In the genomic region with DNA sequence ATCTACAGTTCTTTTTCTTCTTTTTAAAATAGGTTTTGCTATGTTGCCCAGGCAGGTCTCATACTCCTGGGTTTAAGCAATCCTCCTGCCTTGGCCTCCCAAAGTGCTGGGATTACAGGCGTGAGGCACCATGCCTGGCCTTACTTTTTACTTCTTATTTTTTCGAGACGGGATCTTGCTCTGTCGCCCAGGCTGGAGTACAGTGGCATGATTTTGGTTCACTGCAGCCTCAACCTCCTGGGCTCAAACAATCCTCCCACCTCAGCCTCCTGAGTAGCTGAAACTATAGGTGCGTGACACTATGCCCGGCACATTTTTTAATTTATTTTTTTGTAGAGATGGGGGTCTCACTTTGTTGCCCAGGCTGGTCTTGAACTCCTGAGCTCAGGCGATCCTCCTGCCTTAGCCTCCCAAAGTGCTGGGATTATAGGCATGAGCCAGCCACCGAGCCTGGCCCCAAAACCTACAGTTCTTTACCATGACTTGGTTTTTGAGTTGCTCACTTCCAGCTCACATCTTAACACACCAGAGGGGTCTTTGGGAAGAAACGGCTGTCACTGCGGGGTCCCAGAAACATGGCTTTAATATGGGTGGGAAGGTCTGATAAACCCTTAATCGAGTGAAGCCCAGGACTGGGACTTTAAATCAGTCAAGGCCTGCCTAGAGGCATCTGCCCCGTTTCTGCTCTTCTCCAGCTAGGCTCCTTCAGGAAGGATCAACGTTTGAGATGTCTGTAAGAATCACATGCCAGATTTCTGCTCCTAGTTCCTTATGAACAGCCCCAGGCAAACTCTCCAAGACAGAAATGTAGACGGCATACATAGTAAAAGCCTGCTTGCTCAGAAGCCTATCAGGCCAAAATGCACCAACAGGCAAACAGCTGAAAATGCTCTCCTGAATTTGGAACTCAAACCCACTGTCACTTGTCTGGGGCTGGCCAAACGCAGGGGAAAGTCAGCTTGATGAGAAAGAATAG, we compare ENCODE assay signal across 24 cellular contexts.
A peak's percentile ranks its signal among the peaks of the same experiment; 100 is the strongest.
DNase-seq lines count a peak whose midpoint lies in the region; ATAC-seq and TF ChIP-seq lines count a peak whose summit lies in the region.
"Had no signal": no experiment of that assay in that cellular context is flagged by ENCODE, and none has a peak within 500 bp of the region (broad histone marks: within the 10 kb centered on the region; RNA-seq: fewer than 3 reads in every experiment).

No MANE protein-coding gene starts in this region.

- ATAC-seq in natural killer cell (no peak), GM21529 (IDR thresholded peaks at IDR 0.05; ENCODE audit: unreplicated experiment) (no peak)
- ATAC-seq in natural killer cell treated with Interleukin-12 subunit alpha and Interleukin-12 subunit beta and Interleukin-15 and Interleukin-18, amount 100 ng/mL, for 72 hours = no peak
- ATAC-seq in activated T-helper 17 cell treated with anti-CD3 and anti-CD28 coated beads, Interleukin-2, amount 50 U/mL, for 72 hours (replicated peaks) = no peak
- ATAC-seq in naive thymus-derived CD4-positive, alpha-beta T cell = no peak

- POLR2A ChIA-PET in naive thymus-derived CD4-positive, alpha-beta T cell (lab: Charles Lee) = interaction anchor here (0.6 to 26.4 kb wide), 5 partner anchors 12 to 105 kb away, joined by 3 to 664 read pairs (median 5); partner anchors contain the start of gene TOB1

- no peaks in the 10 kb centered on the region for H3K9me3 Mint-ChIP-seq in natural killer cell
- no peaks in the 10 kb centered on the region for H3K9me3 Mint-ChIP-seq in natural killer cell treated with Interleukin-12 subunit alpha and Interleukin-12 subunit beta and Interleukin-15 and Interleukin-18, amount 100 ng/mL, for 72 hours
- no peaks in the 10 kb centered on the region for H3K9me3 Mint-ChIP-seq in activated T-helper 17 cell treated with anti-CD3 and anti-CD28 coated beads, Interleukin-2, amount 50 U/mL, for 72 hours
- no peaks in the 10 kb centered on the region for H3K9me3 Mint-ChIP-seq in naive thymus-derived CD4-positive, alpha-beta T cell
- no peaks in the 10 kb centered on the region for H3K9me3 Mint-ChIP-seq in activated T-helper 1 cell treated with anti-CD3 and anti-CD28 coated beads, Interleukin-12 subunit alpha, Interleukin-12 subunit beta, Interleukin-2, Interleukin-4 antibody, amounts not matched to agents 30 ng/mL and 10 ng/mL and 1 ng/mL, durations not matched to agents 14 hours and 24 hours and 36 hours
- H3K9me3 Mint-ChIP-seq: activated naive CD4-positive, alpha-beta T cell treated with anti-CD3 and anti-CD28 coated beads, Interleukin-2, amount 10 ng/mL, durations not matched to agents 7 days and 5 days; memory B cell had no signal

- intact Hi-C loops in natural killer cell (cut with micrococcal nuclease) = loop anchor here (1.0 to 2.0 kb wide), 2 partner anchors 95 to 175 kb away; no protein-coding TSS in a partner anchor
- intact Hi-C loops in naive thymus-derived CD4-positive, alpha-beta T cell (cut with micrococcal nuclease) = loop anchor here (2.0 to 5.0 kb wide), 3 partner anchors 91 to 411 kb away; partner anchors contain the start of genes ABCC3 (in 1 of the 2), SPATA20 (in 1 of the 2) and TOB1 (in 1 of the 2)
- intact Hi-C loops in uterus (cut with DNase I; ENCODE audit: low total_unique reads) = no loop called here
- intact Hi-C loops in activated T-helper 1 cell treated with anti-CD3 and anti-CD28 coated beads, Interleukin-12 subunit alpha, Interleukin-12 subunit beta, Interleukin-2, Interleukin-4 antibody, amounts not matched to agents 30 ng/mL and 10 ng/mL and 1 ng/mL, durations not matched to agents 14 hours and 24 hours and 36 hours (cut with micrococcal nuclease) = loop anchor here (2.0 kb wide), 1 partner anchor 411 kb away; the partner anchor contains the start of gene SPATA20

- H3K36me3 ChIP-seq in naive thymus-derived CD4-positive, alpha-beta T cell (ENCODE audit: control insufficient read depth in 2 of 3, insufficient read depth in 3 of 3, low read length in 3 of 3) = no peaks in the 10 kb centered on the region
- H3K36me3 ChIP-seq in uterus = no peaks in the 10 kb centered on the region
- H3K36me3 ChIP-seq: breast epithelium, colonic mucosa, HAP-1, prostate gland, SJCRH30 had no signal

- peaks cover 0 to 5% of the 10 kb centered on the region in 2 donors for H3K4me1 Mint-ChIP-seq in natural killer cell
- H3K4me1 Mint-ChIP-seq in natural killer cell treated with Interleukin-12 subunit alpha and Interleukin-12 subunit beta and Interleukin-15 and Interleukin-18, amount 100 ng/mL, for 72 hours (ENCODE audit: low read depth in 2 of 2) = peaks cover 0 to 4% of the 10 kb centered on the region in 2 donors
- H3K4me1 Mint-ChIP-seq in activated T-helper 17 cell treated with anti-CD3 and anti-CD28 coated beads, Interleukin-2, amount 50 U/mL, for 72 hours = no peaks in the 10 kb centered on the region
- H3K4me1 Mint-ChIP-seq in naive thymus-derived CD4-positive, alpha-beta T cell = peaks cover 0 to 8% (median 4%) of the 10 kb centered on the region in 7 donors
- peaks cover 5% of the 10 kb centered on the region for H3K4me1 Mint-ChIP-seq in activated T-helper 1 cell treated with anti-CD3 and anti-CD28 coated beads, Interleukin-12 subunit alpha, Interleukin-12 subunit beta, Interleukin-2, Interleukin-4 antibody, amounts not matched to agents 30 ng/mL and 10 ng/mL and 1 ng/mL, durations not matched to agents 14 hours and 24 hours and 36 hours (ENCODE audit: low read depth)

- no peak for TF ChIP-seq POLR2A in uterus (IDR thresholded peaks at IDR 0.05)

- no peaks in the 10 kb centered on the region for H3K36me3 Mint-ChIP-seq in natural killer cell
- H3K36me3 Mint-ChIP-seq in natural killer cell treated with Interleukin-12 subunit alpha and Interleukin-12 subunit beta and Interleukin-15 and Interleukin-18, amount 100 ng/mL, for 72 hours = no peaks in the 10 kb centered on the region
- H3K36me3 Mint-ChIP-seq in activated T-helper 17 cell treated with anti-CD3 and anti-CD28 coated beads, Interleukin-2, amount 50 U/mL, for 72 hours (ENCODE audit: low read depth) = peaks cover 3% of the 10 kb centered on the region
- H3K36me3 Mint-ChIP-seq in naive thymus-derived CD4-positive, alpha-beta T cell = no peaks in the 10 kb centered on the region
- peaks cover 5% of the 10 kb centered on the region for H3K36me3 Mint-ChIP-seq in activated T-helper 1 cell treated with anti-CD3 and anti-CD28 coated beads, Interleukin-12 subunit alpha, Interleukin-12 subunit beta, Interleukin-2, Interleukin-4 antibody, amounts not matched to agents 30 ng/mL and 10 ng/mL and 1 ng/mL, durations not matched to agents 14 hours and 24 hours and 36 hours (ENCODE audit: low read depth)
- H3K36me3 Mint-ChIP-seq: memory B cell had no signal

- no peaks in the 10 kb centered on the region for H3K9me3 ChIP-seq in naive thymus-derived CD4-positive, alpha-beta T cell (ENCODE audit: control insufficient read depth in 2 of 3, low read length in 3 of 3)
- H3K9me3 ChIP-seq in uterus = no peaks in the 10 kb centered on the region
- H3K9me3 ChIP-seq: BLaER1, breast epithelium, colonic mucosa, HAP-1, prostate gland, SJCRH30, tibial nerve had no signal

- peaks cover 0 to 6% of the 10 kb centered on the region in 2 donors for H3K27me3 Mint-ChIP-seq in natural killer cell (ENCODE audit: low read depth in 2 of 2)
- no peaks in the 10 kb centered on the region for H3K27me3 Mint-ChIP-seq in natural killer cell treated with Interleukin-12 subunit alpha and Interleukin-12 subunit beta and Interleukin-15 and Interleukin-18, amount 100 ng/mL, for 72 hours
- no peaks in the 10 kb centered on the region for H3K27me3 Mint-ChIP-seq in activated T-helper 17 cell treated with anti-CD3 and anti-CD28 coated beads, Interleukin-2, amount 50 U/mL, for 72 hours
- H3K27me3 Mint-ChIP-seq in naive thymus-derived CD4-positive, alpha-beta T cell = no peaks in the 10 kb centered on the region
- no peaks in the 10 kb centered on the region for H3K27me3 Mint-ChIP-seq in activated T-helper 1 cell treated with anti-CD3 and anti-CD28 coated beads, Interleukin-12 subunit alpha, Interleukin-12 subunit beta, Interleukin-2, Interleukin-4 antibody, amounts not matched to agents 30 ng/mL and 10 ng/mL and 1 ng/mL, durations not matched to agents 14 hours and 24 hours and 36 hours (ENCODE audit: insufficient read depth)

- H3K27ac Mint-ChIP-seq in natural killer cell = no peak overlapping the region
- no peak overlapping the region for H3K27ac Mint-ChIP-seq in natural killer cell treated with Interleukin-12 subunit alpha and Interleukin-12 subunit beta and Interleukin-15 and Interleukin-18, amount 100 ng/mL, for 72 hours
- H3K27ac Mint-ChIP-seq in activated T-helper 17 cell treated with anti-CD3 and anti-CD28 coated beads, Interleukin-2, amount 50 U/mL, for 72 hours = peak overlapping the region; percentile 36
- peak overlapping the region in 6 of 9 donors; percentile 33 to 71 (median 52) for H3K27ac Mint-ChIP-seq in naive thymus-derived CD4-positive, alpha-beta T cell
- H3K27ac Mint-ChIP-seq in activated T-helper 1 cell treated with anti-CD3 and anti-CD28 coated beads, Interleukin-12 subunit alpha, Interleukin-12 subunit beta, Interleukin-2, Interleukin-4 antibody, amounts not matched to agents 30 ng/mL and 10 ng/mL and 1 ng/mL, durations not matched to agents 14 hours and 24 hours and 36 hours = no peak overlapping the region
- H3K27ac Mint-ChIP-seq: activated naive CD4-positive, alpha-beta T cell treated with anti-CD3 and anti-CD28 coated beads, Interleukin-2, amount 10 ng/mL, durations not matched to agents 7 days and 5 days; memory B cell had no signal

- no peak overlapping the region for H3K27ac ChIP-seq in naive thymus-derived CD4-positive, alpha-beta T cell (ENCODE audit: low read depth, low read length)
- no peak overlapping the region for H3K27ac ChIP-seq in uterus
- H3K27ac ChIP-seq: BLaER1, colonic mucosa, SJCRH30 had no signal

- H3K4me3 Mint-ChIP-seq in natural killer cell = no peak overlapping the region
- H3K4me3 Mint-ChIP-seq in natural killer cell treated with Interleukin-12 subunit alpha and Interleukin-12 subunit beta and Interleukin-15 and Interleukin-18, amount 100 ng/mL, for 72 hours = no peak overlapping the region
- H3K4me3 Mint-ChIP-seq in activated T-helper 17 cell treated with anti-CD3 and anti-CD28 coated beads, Interleukin-2, amount 50 U/mL, for 72 hours = no peak overlapping the region
- H3K4me3 Mint-ChIP-seq in naive thymus-derived CD4-positive, alpha-beta T cell = no peak overlapping the region
- H3K4me3 Mint-ChIP-seq in activated T-helper 1 cell treated with anti-CD3 and anti-CD28 coated beads, Interleukin-12 subunit alpha, Interleukin-12 subunit beta, Interleukin-2, Interleukin-4 antibody, amounts not matched to agents 30 ng/mL and 10 ng/mL and 1 ng/mL, durations not matched to agents 14 hours and 24 hours and 36 hours = no peak overlapping the region
- H3K4me3 Mint-ChIP-seq: activated naive CD4-positive, alpha-beta T cell treated with anti-CD3 and anti-CD28 coated beads, Interleukin-2, amount 10 ng/mL, durations not matched to agents 7 days and 5 days; memory B cell had no signal

- no peak overlapping the region for H3K4me3 ChIP-seq in naive thymus-derived CD4-positive, alpha-beta T cell (ENCODE audit: low read length)
- H3K4me3 ChIP-seq in uterus = no peak overlapping the region
- H3K4me3 ChIP-seq: BLaER1, breast epithelium, colonic mucosa, HAP-1, prostate gland, SJCRH30, tibial nerve had no signal

- TF ChIP-seq CTCF in natural killer cell (IDR thresholded peaks at IDR 0.05) = no peak
- TF ChIP-seq CTCF in uterus (IDR thresholded peaks at IDR 0.05) = no peak

- DNase-seq in natural killer cell = peak; percentile 1
- no peak for DNase-seq in natural killer cell treated with Interleukin-12 subunit alpha and Interleukin-12 subunit beta and Interleukin-15 and Interleukin-18, amount 100 ng/mL, for 72 hours (ENCODE audit: low spot score)
- DNase-seq in naive thymus-derived CD4-positive, alpha-beta T cell = no peak
- DNase-seq in uterus = no peak
- DNase-seq in activated T-helper 1 cell treated with anti-CD3 and anti-CD28 coated beads, Interleukin-12 subunit alpha, Interleukin-12 subunit beta, Interleukin-2, Interleukin-4 antibody, amounts not matched to agents 30 ng/mL and 10 ng/mL and 1 ng/mL, durations not matched to agents 14 hours and 24 hours and 36 hours (ENCODE audit: low spot score) = no peak
- DNase-seq: activated CD4-positive, alpha-beta T cell treated with anti-CD3 and anti-CD28 coated beads for 4 hours; activated naive CD4-positive, alpha-beta T cell treated with anti-CD3 and anti-CD28 coated beads, Interleukin-2, amount 10 ng/mL, durations not matched to agents 7 days and 5 days; colonic mucosa; effector CD8-positive, alpha-beta T cell; NCI-H146; NCI-H2107; NCI-H748 treated with DMSO at 0.1 percent for 48 hours; SJCRH30; stimulated activated CD4-positive, alpha-beta T cell treated with anti-CD3 and anti-CD28 coated beads, Interleukin-4, amount 100 ng/mL, for 24 hours; T1000; WERI-Rb-1 had no signal

- H3K27me3 ChIP-seq in naive thymus-derived CD4-positive, alpha-beta T cell (ENCODE audit: control insufficient read depth in 2 of 2, insufficient read depth in 2 of 2, low read length in 2 of 2) = no peaks in the 10 kb centered on the region
- H3K27me3 ChIP-seq in uterus = no peaks in the 10 kb centered on the region
- H3K27me3 ChIP-seq: BLaER1, breast epithelium, colonic mucosa, SJCRH30, tibial nerve had no signal

- CTCF ChIA-PET in naive thymus-derived CD4-positive, alpha-beta T cell (lab: Charles Lee) = interaction anchor here (0.9 to 20.2 kb wide), 9 partner anchors 10 to 174 kb away, joined by 3 to 393 read pairs (median 4); no protein-coding TSS in a partner anchor

- H3K4me1 ChIP-seq in naive thymus-derived CD4-positive, alpha-beta T cell (ENCODE audit: control insufficient read depth in 2 of 2, insufficient read depth in 2 of 2, low read length in 2 of 2) = peaks cover 0 to 7% of the 10 kb centered on the region in 2 donors
- peaks cover 0 to 5% of the 10 kb centered on the region in 2 donors for H3K4me1 ChIP-seq in uterus
- H3K4me1 ChIP-seq: breast epithelium, colonic mucosa, HAP-1 had no signal

Comparison
In these comparisons a context has a peak if more than half of its experiments do, and no peak if none do; other contexts are left out.
1. H3K27ac Mint-ChIP-seq: peak in activated T-helper 17 cell treated with anti-CD3 and anti-CD28 coated beads, Interleukin-2, amount 50 U/mL, for 72 hours (single experiment) and naive thymus-derived CD4-positive, alpha-beta T cell (6 of 9); none in natural killer cell (0 of 2), natural killer cell treated with Interleukin-12 subunit alpha and Interleukin-12 subunit beta and Interleukin-15 and Interleukin-18, amount 100 ng/mL, for 72 hours (0 of 2) and activated T-helper 1 cell treated with anti-CD3 and anti-CD28 coated beads, Interleukin-12 subunit alpha, Interleukin-12 subunit beta, Interleukin-2, Interleukin-4 antibody, amounts not matched to agents 30 ng/mL and 10 ng/mL and 1 ng/mL, durations not matched to agents 14 hours and 24 hours and 36 hours (single experiment).